In the genomic region with DNA sequence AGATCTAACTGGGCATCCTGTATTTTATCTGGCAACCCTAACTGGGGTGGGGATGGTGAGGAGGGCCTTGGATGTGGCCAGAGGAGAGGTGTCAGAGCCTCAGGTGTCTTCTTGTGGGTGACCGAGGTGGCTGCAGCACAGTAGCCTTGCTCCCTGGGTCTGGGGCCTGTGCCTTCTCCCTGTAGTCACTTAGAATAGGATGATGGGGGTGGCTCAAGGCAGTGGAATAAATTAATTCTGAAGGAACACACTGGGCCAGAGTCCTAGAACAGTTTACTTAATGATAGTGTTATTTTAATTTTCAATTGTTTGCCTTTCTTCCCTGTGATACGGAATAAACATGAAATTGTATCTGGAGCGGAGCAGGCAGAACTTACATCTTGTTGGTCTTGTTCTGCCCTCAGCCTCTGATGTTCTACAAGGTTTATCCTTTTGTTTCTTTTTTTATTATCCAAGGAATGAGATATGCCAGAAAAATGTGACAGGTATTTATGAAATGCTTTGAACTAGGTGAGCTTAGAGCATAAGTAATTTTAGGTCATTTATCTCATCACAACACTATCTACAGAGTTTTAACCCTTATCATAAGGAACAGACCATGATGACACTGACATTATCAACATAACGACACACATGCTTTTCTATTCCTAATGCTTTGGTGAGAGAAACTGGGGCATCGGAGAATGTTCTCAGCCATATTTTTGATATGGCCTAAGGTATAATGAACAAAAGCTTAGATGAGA, we compare ENCODE assay signal across 1 cellular context.
TF ChIP-seq lines count a peak whose summit lies in the region.

No MANE protein-coding gene starts in this region.

TF ChIP-seq in HCT116, 20 proteins besides CTCF, POLR2A, EP300 and RAD21:
- TF ChIP-seq TCF7L2 (IDR thresholded peaks at IDR 0.05; ENCODE audit: borderline replicate concordance, extremely low read depth, insufficient read depth, insufficient read length) (no peak), CEBPB (IDR thresholded peaks at IDR 0.05; ENCODE audit: low read depth) (no peak), SRF (IDR thresholded peaks at IDR 0.05; ENCODE audit: low read depth) (no peak), SIN3A (IDR thresholded peaks at IDR 0.05; ENCODE audit: low read depth) (no peak)
